ENCODE assay signal across 1 cellular context in genomic region chr12:46064548-46064947, GRCh38.
TF ChIP-seq lines count a peak whose summit lies in the region.

No MANE protein-coding gene starts in this region.

TF ChIP-seq in GM12878, 131 proteins besides CTCF, POLR2A, EP300 and RAD21 (continued from another document):
- TF ChIP-seq SUPT20H (IDR thresholded peaks at IDR 0.05; ENCODE audit: borderline replicate concordance, control insufficient read depth, low read depth, low read length) (no peak), ZNF592 (IDR thresholded peaks at IDR 0.05) (no peak), EGR1 (IDR thresholded peaks at IDR 0.05; ENCODE audit: borderline replicate concordance in 1 of 2, low read depth in 2 of 2, low read length in 2 of 2) (no peak), JUNB (IDR thresholded peaks at IDR 0.05) (peak; percentile 56; the same call in 1 of the 2 replicates), ZBTB4 (CRISPR knock-in tag; IDR thresholded peaks at IDR 0.05) (no peak), TCF3 (IDR thresholded peaks at IDR 0.05; ENCODE audit: borderline replicate concordance, insufficient read depth, low read depth, low read length) (no peak), CHD1 (IDR thresholded peaks at IDR 0.05; ENCODE audit: low read depth, low read length) (no peak), TBL1XR1 (IDR thresholded peaks at IDR 0.05; ENCODE audit: low read depth, low read length) (no peak), ETV6 (conservative IDR thresholded peaks at IDR 0.05 in 1 of 2, IDR thresholded peaks at IDR 0.05 in 1 of 2; ENCODE audit: borderline replicate concordance in 1 of 2, low read depth in 1 of 2) (peak in 1 of 2 experiments; percentile 22; a peak in 1 of 4 replicates), HDGF (IDR thresholded peaks at IDR 0.05) (no peak), GATAD2B (conservative IDR thresholded peaks at IDR 0.05; ENCODE audit: low read depth) (no peak), EED (IDR thresholded peaks at IDR 0.05; ENCODE audit: low read depth) (peak; percentile 79; the same call in 1 of the 2 replicates), IKZF2 (IDR thresholded peaks at IDR 0.05) (no peak), RUNX3 (IDR thresholded peaks at IDR 0.05; ENCODE audit: low read length) (peak; percentile 48), PML (IDR thresholded peaks at IDR 0.05; ENCODE audit: low read length) (no peak), ZBTB11 (CRISPR knock-in tag; IDR thresholded peaks at IDR 0.05) (no peak), EZH2 (IDR thresholded peaks at IDR 0.05; ENCODE audit: borderline replicate concordance, control insufficient read depth, low read depth, low read length) (no peak), TAF1 (IDR thresholded peaks at IDR 0.05; ENCODE audit: borderline replicate concordance, low read depth, low read length) (no peak), BCL3 (IDR thresholded peaks at IDR 0.05; ENCODE audit: borderline replicate concordance, insufficient read depth, low read depth, low read length, poor library complexity, severe bottlenecking) (no peak), MYB (IDR thresholded peaks at IDR 0.05; ENCODE audit: borderline replicate concordance, low read depth, low read length) (no peak), SP1 (IDR thresholded peaks at IDR 0.05; ENCODE audit: low read depth, low read length) (no peak), REST (IDR thresholded peaks at IDR 0.05; ENCODE audit: low read depth, low read length) (no peak)
TF ChIP-seq in GM12878: peak in this region for 4.
